Comparison of ENCODE assay signal across 22 cellular contexts in genomic region chr4:171599628-171600027, GRCh38.
"Had no signal": no experiment of that assay in that cellular context is flagged by ENCODE, and none has a peak within 500 bp of the region (broad histone marks: within the 10 kb centered on the region; RNA-seq: fewer than 3 reads in every experiment).

No MANE protein-coding gene starts in this region.

- H3K27ac Mint-ChIP-seq: dendritic cell treated with granulocyte-macrophage colony-stimulating factor and Interleukin-4, amounts not matched to agents 40 ng/mL and 50 ng/mL, for 4 days; effector memory CD8-positive, alpha-beta T cell; endodermal cell had no signal

- H3K4me1 Mint-ChIP-seq: endodermal cell had no signal

- ATAC-seq: effector memory CD8-positive, alpha-beta T cell; esophagus mucosa; foreskin keratinocyte; gastrocnemius medialis; gastroesophageal sphincter; heart left ventricle; heart right ventricle had no signal

- H3K27me3 Mint-ChIP-seq: dendritic cell treated with granulocyte-macrophage colony-stimulating factor and Interleukin-4, amounts not matched to agents 40 ng/mL and 50 ng/mL, for 4 days; effector memory CD8-positive, alpha-beta T cell had no signal

- H3K4me3 Mint-ChIP-seq: dendritic cell treated with granulocyte-macrophage colony-stimulating factor and Interleukin-4, amounts not matched to agents 40 ng/mL and 50 ng/mL, for 4 days; effector memory CD8-positive, alpha-beta T cell; endodermal cell had no signal

- DNase-seq: colonic mucosa; cortex of kidney; dermis blood vessel endothelial cell; dorsolateral prefrontal cortex; effector CD4-positive, alpha-beta T cell; effector CD8-positive, alpha-beta T cell; effector memory CD4-positive, alpha-beta T cell; effector memory CD8-positive, alpha-beta T cell; endodermal cell; erythroblast; esophagus squamous epithelium; foreskin fibroblast; foreskin keratinocyte; foreskin melanocyte; gastrocnemius medialis; glutamatergic neuron; head of caudate nucleus; heart left ventricle; heart right ventricle had no signal
